ENCODE assay signal across 8 cellular contexts in genomic region chr7:134315679-134316538, GRCh38. TPM values are rescaled to one million over a fixed set of nuclear protein-coding genes. Genes with fewer than 3 reads are reported as not detected.
DNase-seq lines count a peak whose midpoint lies in the region; ATAC-seq and TF ChIP-seq lines count a peak whose summit lies in the region.

No MANE protein-coding gene starts in this region.

- H3K9me3 Mint-ChIP-seq in CD8-positive, alpha-beta T cell: no peaks in the 10 kb centered on the region
- H3K9me3 Mint-ChIP-seq in naive thymus-derived CD8-positive, alpha-beta T cell: no peaks in the 10 kb centered on the region

- H3K27me3 ChIP-seq in CD8-positive, alpha-beta T cell (ENCODE audit: insufficient read depth, low read length): no peaks in the 10 kb centered on the region
- H3K27me3 ChIP-seq in H7 (ENCODE audit: control insufficient read depth, insufficient read depth, low read length) (no peaks in the 10 kb centered on the region), SU-DHL-6 (ENCODE audit: low read length) (no peaks in the 10 kb centered on the region)

- DNase-seq in CD8-positive, alpha-beta T cell: peak in 3 of 7 experiments; percentile 1 to 9 (median 2)
- DNase-seq in H7: peak; percentile 20
- DNase-seq in epithelial cell of prostate (ENCODE audit: low read depth, low spot score): no peak
- DNase-seq in naive thymus-derived CD8-positive, alpha-beta T cell: peak in 4 of 10 donors; percentile 1 to 14 (median 4)
- no peak for DNase-seq in NCI-H69 (lab: John Stamatoyannopoulos, UW)
- no peak for DNase-seq in stimulated activated naive CD4-positive, alpha-beta T cell treated with Interleukin-2 at 50 U/mL for 16 hours (lab: John Stamatoyannopoulos, UW)
- no peak for DNase-seq in NCI-H226

- H3K4me2 ChIP-seq in SU-DHL-6 (ENCODE audit: low read depth, low read length, poor library complexity, severe bottlenecking): peak overlapping the region; percentile 77

- peak overlapping the region; percentile 97 for H3K4me3 Mint-ChIP-seq in CD8-positive, alpha-beta T cell
- peak overlapping the region; percentile 85 to 98 (median 92) for H3K4me3 Mint-ChIP-seq in naive thymus-derived CD8-positive, alpha-beta T cell

- POLR2A ChIA-PET in CD8-positive, alpha-beta T cell (lab: Charles Lee): interaction anchor here (0.7 to 1.9 kb wide), 2 partner anchors 832 to 1193 kb away, joined by 4 to 6 read pairs; partner anchors contain the start of gene TMEM140
- POLR2A ChIA-PET in naive thymus-derived CD8-positive, alpha-beta T cell (lab: Charles Lee): interaction anchor here (0.6 to 1.3 kb wide), 4 partner anchors 9 to 330 kb away, joined by 3 to 6 read pairs (median 3); no protein-coding TSS in a partner anchor

- H3K36me3 ChIP-seq in CD8-positive, alpha-beta T cell (ENCODE audit: insufficient read depth, low read length): no peaks in the 10 kb centered on the region
- H3K36me3 ChIP-seq in H7 (replicated peaks; ENCODE audit: control insufficient read depth, insufficient read depth, low read length) (no peaks in the 10 kb centered on the region), SU-DHL-6 (ENCODE audit: low read length) (no peaks in the 10 kb centered on the region)

- peaks cover 14% of the 10 kb centered on the region for H3K4me1 ChIP-seq in CD8-positive, alpha-beta T cell (ENCODE audit: insufficient read depth, low read length)

- no peak for TF ChIP-seq CTCF in CD8-positive, alpha-beta T cell (IDR thresholded peaks at IDR 0.05)
- TF ChIP-seq CTCF in SU-DHL-6 (IDR thresholded peaks at IDR 0.05; ENCODE audit: insufficient read depth, low read length, poor library complexity, severe bottlenecking): no peak

- peak overlapping the region; percentile 58 for H3K27ac ChIP-seq in CD8-positive, alpha-beta T cell (ENCODE audit: low read depth, low read length)
- H3K27ac ChIP-seq in SU-DHL-6 (ENCODE audit: low read depth, low read length) (no peak overlapping the region), epithelial cell of prostate (peak overlapping the region; percentile 47)

- peaks cover 8% of the 10 kb centered on the region for H3K36me3 Mint-ChIP-seq in CD8-positive, alpha-beta T cell
- peaks cover 0 to 3% (median 0%) of the 10 kb centered on the region in 3 donors for H3K36me3 Mint-ChIP-seq in naive thymus-derived CD8-positive, alpha-beta T cell

- H3K4me1 Mint-ChIP-seq in CD8-positive, alpha-beta T cell (ENCODE audit: low read depth): peaks cover 27% of the 10 kb centered on the region
- peaks cover 11 to 25% (median 19%) of the 10 kb centered on the region in 4 donors for H3K4me1 Mint-ChIP-seq in naive thymus-derived CD8-positive, alpha-beta T cell

- ATAC-seq in CD8-positive, alpha-beta T cell: no peak
- no peak for ATAC-seq in naive thymus-derived CD8-positive, alpha-beta T cell

- no peaks in the 10 kb centered on the region for H4K20me1 ChIP-seq in SU-DHL-6 (ENCODE audit: low read depth, low read length)

- intact Hi-C loops in CD8-positive, alpha-beta T cell (cut with DNase I, micrococcal nuclease): loop anchor here (2.0 to 10.0 kb wide), 13 partner anchors 141 to 1666 kb away; partner anchors contain the start of genes AGBL3 (in 2 of the 2), CNOT4 (in 2 of the 2), STMP1 (in 2 of the 2) and AKR1B1 (in 1 of the 2)

- peak overlapping the region; percentile 83 for H2AFZ ChIP-seq in SU-DHL-6 (ENCODE audit: low read depth, low read length, severe bottlenecking)

- no peaks in the 10 kb centered on the region for H3K9me3 ChIP-seq in CD8-positive, alpha-beta T cell (ENCODE audit: low read length)
- no peaks in the 10 kb centered on the region for H3K9me3 ChIP-seq in SU-DHL-6 (ENCODE audit: insufficient read depth, low read length)

- peak overlapping the region; percentile 32 for H3K27ac Mint-ChIP-seq in CD8-positive, alpha-beta T cell
- H3K27ac Mint-ChIP-seq in naive thymus-derived CD8-positive, alpha-beta T cell: peak overlapping the region in 9 of 10 donors; percentile 40 to 88 (median 76)

- peak overlapping the region; percentile 88 for H3K4me3 ChIP-seq in CD8-positive, alpha-beta T cell (ENCODE audit: low read depth, low read length)
- H3K4me3 ChIP-seq in H7 (ENCODE audit: insufficient read depth, low read depth, low read length): peak overlapping the region; percentile 93
- H3K4me3 ChIP-seq in SU-DHL-6 (ENCODE audit: insufficient read depth, low read length, poor library complexity, severe bottlenecking): peak overlapping the region; percentile 81

- H3K79me2 ChIP-seq in SU-DHL-6 (ENCODE audit: insufficient read depth, low read length): peaks cover 26% of the 10 kb centered on the region; the same call in 1 of the 2 replicates

- H3K9me2 ChIP-seq in SU-DHL-6 (replicated peaks; ENCODE audit: insufficient read depth, low read length): no peaks in the 10 kb centered on the region

- H3K9ac ChIP-seq in SU-DHL-6 (ENCODE audit: low read length): peak overlapping the region; percentile 76

- no peaks in the 10 kb centered on the region for H3K27me3 Mint-ChIP-seq in CD8-positive, alpha-beta T cell (ENCODE audit: low read depth)
- H3K27me3 Mint-ChIP-seq in naive thymus-derived CD8-positive, alpha-beta T cell: peaks cover 0 to 2% (median 0%) of the 10 kb centered on the region in 5 donors

- no peaks in the 10 kb centered on the region for H3F3A ChIP-seq in SU-DHL-6 (ENCODE audit: insufficient read depth)

- CTCF ChIA-PET in CD8-positive, alpha-beta T cell (lab: Charles Lee): interaction anchor here (0.6 to 1.5 kb wide), 2 partner anchors 10 to 1457 kb away, joined by 3 to 5 read pairs; no protein-coding TSS in a partner anchor

RNA-seq across cellular contexts. Expression of gene SLC35B4, which starts 0.8 kb away (rescaled TPM):
- total RNA-seq in CD8-positive, alpha-beta T cell: 1 to 10 TPM; 5.1 to 7.0 TPM
- 18.5 and 18.6 TPM in 2 replicates for total RNA-seq in H7 (2014; rRNA removed; shearing (Covaris generic))
- 10 to 100 TPM; 11.9 to 16.8 TPM for total RNA-seq in naive thymus-derived CD8-positive, alpha-beta T cell
- polyA plus RNA-seq in naive thymus-derived CD8-positive, alpha-beta T cell: 10 to 100 TPM; 12.7 to 21.6 (median 17.4) TPM
